6 cellular contexts compared by ENCODE assay signal in the genomic region with DNA sequence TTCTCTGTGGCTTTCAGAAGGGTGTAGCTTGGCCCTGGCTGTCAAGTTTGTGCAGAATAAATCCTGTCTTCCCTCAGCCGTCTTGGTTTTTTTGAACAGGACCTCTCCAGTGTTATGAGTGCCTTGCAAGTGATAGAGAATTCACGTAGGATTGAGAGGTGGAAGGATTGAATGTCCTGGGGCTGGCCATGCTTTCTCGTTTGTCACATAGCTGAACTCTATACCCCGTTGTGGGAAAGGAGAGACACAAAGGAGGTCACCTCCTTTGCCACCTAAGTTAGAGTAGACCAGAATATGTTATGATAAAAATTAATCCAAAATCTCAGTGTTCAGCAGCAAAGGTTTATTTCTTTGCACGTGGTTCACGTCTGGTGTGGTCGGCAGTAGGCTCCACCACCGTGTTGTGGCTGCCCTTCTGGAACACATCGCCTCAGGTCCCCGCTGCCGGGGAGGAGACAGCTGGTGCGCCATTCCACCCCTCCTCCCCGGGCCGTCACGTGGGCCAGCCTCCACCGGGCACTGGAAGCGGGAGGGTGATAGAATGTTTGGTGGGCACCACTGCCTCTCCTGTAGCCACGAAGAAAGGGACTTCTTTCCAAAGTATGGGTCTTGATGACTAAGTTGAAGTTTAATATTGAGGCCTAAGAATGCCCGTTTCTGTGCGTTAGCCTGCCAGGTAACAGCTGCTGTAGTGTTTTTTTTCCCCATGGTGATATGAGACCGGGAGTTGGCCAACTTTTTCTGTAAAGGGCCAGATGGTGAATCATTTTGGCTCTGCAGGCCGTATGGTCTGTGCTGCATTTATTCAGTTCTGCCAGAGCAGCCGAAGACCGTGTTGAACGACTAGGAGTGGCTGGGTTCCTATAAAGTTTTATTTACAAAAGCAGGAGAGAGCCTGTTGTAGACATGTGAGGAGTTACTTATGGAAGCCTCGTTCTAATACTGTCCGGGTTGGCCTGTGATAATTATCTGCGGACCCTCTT.
DNase-seq lines count a peak whose midpoint lies in the region; ATAC-seq, FAIRE-seq and TF ChIP-seq lines count a peak whose summit lies in the region.
"Not testable (repeated sequence)": the region's sequence is repeated elsewhere in the genome, so short reads cannot be mapped to it uniquely, and the experiment has no call there.

No MANE protein-coding gene starts in this region.

- H3K4me3 ChIP-seq in body of pancreas, pancreas: not testable (repeated sequence)
- peak overlapping the region in 1 of 4 donors; percentile 20 for H3K4me3 ChIP-seq in gastrocnemius medialis

- ATAC-seq in body of pancreas (peak; percentile 90), left colon (peak; percentile 75), pancreas (peak; percentile 80 to 86 (median 82)), gastrocnemius medialis (peak; percentile 89 to 94)

- not testable (repeated sequence) for TF ChIP-seq POLR2A in body of pancreas (IDR thresholded peaks at IDR 0.05); gastrocnemius medialis (IDR thresholded peaks at IDR 0.05)

- not testable (repeated sequence) for H3K36me3 ChIP-seq in body of pancreas (replicated peaks in 1 of 2; ENCODE audit: insufficient read depth in 1 of 2, low read depth in 2 of 2); pancreas; gastrocnemius medialis

- H3K27me3 ChIP-seq in body of pancreas, pancreas, gastrocnemius medialis: not testable (repeated sequence)

- in situ Hi-C loops in gastrocnemius medialis (cut with MboI; ENCODE audit: low sequenced_read_pairs in 4 of 4): not testable (repeated sequence)

- not testable (repeated sequence) for H3K9me3 ChIP-seq in body of pancreas, pancreas, gastrocnemius medialis

- peak; percentile 7 for DNase-seq in NCI-H1694 (lab: John Stamatoyannopoulos, UW)
- DNase-seq in NCI-H2171 treated with DMSO at 0.1 percent for 48 hours (lab: John Stamatoyannopoulos, UW): peak; percentile 56
- DNase-seq in body of pancreas, left colon, gastrocnemius medialis: not testable (repeated sequence)
- DNase-seq in pancreas: peak in 1 of 6 donors; percentile 33

- FAIRE-seq in pancreas (lab: Jason Lieb, UNC): not testable (repeated sequence)

- WGBS in body of pancreas, 2 donors: 63% methylated on average over 21 of the region's 28 CpGs; no CpG with 5 or more reads in 1 of the 2 donors
- WGBS in pancreas, 2 donors: 58 to 61% methylated on average over 12 to 17 of the region's 28 CpGs

- not testable (repeated sequence) for H3K4me1 ChIP-seq in body of pancreas, pancreas, gastrocnemius medialis

- intact Hi-C loops in body of pancreas (cut with DNase I); left colon (cut with DNase I, micrococcal nuclease); pancreas (cut with DNase I); gastrocnemius medialis (cut with DNase I; ENCODE audit: low total_unique reads): not testable (repeated sequence)

- TF ChIP-seq CTCF in body of pancreas (IDR thresholded peaks at IDR 0.05); pancreas (IDR thresholded peaks at IDR 0.05); gastrocnemius medialis (IDR thresholded peaks at IDR 0.05 in 4 of 5, conservative IDR thresholded peaks at IDR 0.05 in 1 of 5): not testable (repeated sequence)

- H3K27ac ChIP-seq in body of pancreas: peak overlapping the region; percentile 30 to 74 (median 71)
- peak overlapping the region in 2 of 4 donors; percentile 22 to 60 for H3K27ac ChIP-seq in pancreas
- peak overlapping the region; percentile 71 to 79 (median 74) for H3K27ac ChIP-seq in gastrocnemius medialis
